11 cellular contexts compared by ENCODE assay signal in genomic region chr11:76668362-76669155, GRCh38. TPM values are rescaled to one million over a fixed set of nuclear protein-coding genes. Genes with fewer than 3 reads are reported as not detected.
A peak's percentile ranks its signal among the peaks of the same experiment; 100 is the strongest.
DNase-seq lines count a peak whose midpoint lies in the region; ATAC-seq, FAIRE-seq and TF ChIP-seq lines count a peak whose summit lies in the region.
"Had no signal": no experiment of that assay in that cellular context is flagged by ENCODE, and none has a peak within 500 bp of the region (broad histone marks: within the 10 kb centered on the region; RNA-seq: fewer than 3 reads in every experiment).

No MANE protein-coding gene starts in this region.

- H3K27ac ChIP-seq in liver (ENCODE audit: low read depth in 1 of 2, low read length in 2 of 2) (peak overlapping the region; percentile 68 to 80), HepG2 (ENCODE audit: extremely low read length, insufficient read depth, low read length) (no peak overlapping the region), WERI-Rb-1 (no peak overlapping the region)
- H3K27ac ChIP-seq: SJCRH30 had no signal

- in situ Hi-C loops in HepG2 (cut with HindIII; ENCODE audit: extremely low pct_ligation_motif_present, low pct_unique_long_range_greater_than_20kb): no loop called here

- no peak overlapping the region for H3K4me2 ChIP-seq in HepG2 (ENCODE audit: low read depth, low read length)

- H3K4me1 ChIP-seq in liver (ENCODE audit: control insufficient read depth in 4 of 4, insufficient read depth in 4 of 4, low read length in 3 of 4) (peaks cover 0 to 8% (median 6%) of the 10 kb centered on the region in 4 donors), HepG2 (ENCODE audit: insufficient read depth, low read length) (peaks cover 14% of the 10 kb centered on the region)

- TF ChIP-seq EP300 in HepG2 (IDR thresholded peaks at IDR 0.05; ENCODE audit: low read depth in 2 of 2, low read length in 2 of 2): no peak
- no peak for TF ChIP-seq EP300 in HepG2 (CRISPR knock-in tag; IDR thresholded peaks at IDR 0.05; ENCODE audit: borderline replicate concordance)

- CTCF ChIA-PET in HepG2 (lab: Yijun Ruan, JAX; ENCODE audit: low intra/inter-chr PET ratio, low total read pairs): no interaction called here

- H3K9me3 ChIP-seq in liver (ENCODE audit: control insufficient read depth in 4 of 4, low read length in 3 of 4) (no peaks in the 10 kb centered on the region), HepG2 (ENCODE audit: low read length) (no peaks in the 10 kb centered on the region), WERI-Rb-1 (ENCODE audit: severe bottlenecking) (no peaks in the 10 kb centered on the region)
- H3K9me3 ChIP-seq: SJCRH30 had no signal

- peaks cover 50% of the 10 kb centered on the region for H3K4me1 Mint-ChIP-seq in osteocyte (ENCODE audit: unreplicated experiment)

- TF ChIP-seq RAD21 in liver (IDR thresholded peaks at IDR 0.05): no peak
- no peak for TF ChIP-seq RAD21 in HepG2 (CRISPR knock-in tag; IDR thresholded peaks at IDR 0.05)

- ATAC-seq in HepG2 (no peak), HG02763 (IDR thresholded peaks at IDR 0.05; ENCODE audit: unreplicated experiment) (no peak), GM21576 (IDR thresholded peaks at IDR 0.05; ENCODE audit: unreplicated experiment) (no peak)
- ATAC-seq: CD8-positive, alpha-beta T cell had no signal

- DNase-seq in HepG2 (ENCODE audit: low spot score) (no peak), fibroblast of the aortic adventitia (ENCODE audit: low read depth) (no peak), osteocyte (ENCODE audit: extremely low spot score, unreplicated experiment) (no peak), cerebellar cortex (ENCODE audit: low spot score) (no peak), WERI-Rb-1 (no peak)
- DNase-seq: CD8-positive, alpha-beta T cell; NCI-H2107; SJCRH30 had no signal

- TF ChIP-seq CTCF in liver (IDR thresholded peaks at IDR 0.05; ENCODE audit: low read depth, low read length, missing input control): no peak
- no peak for TF ChIP-seq CTCF in HepG2 (CRISPR knock-in tag; IDR thresholded peaks at IDR 0.05)
- no peak for TF ChIP-seq CTCF in fibroblast of the aortic adventitia (IDR thresholded peaks at IDR 0.05; ENCODE audit: insufficient read depth, low read length)
- no peak for TF ChIP-seq CTCF in osteocyte (IDR thresholded peaks at IDR 0.05)
- TF ChIP-seq CTCF in WERI-Rb-1 (IDR thresholded peaks at IDR 0.05; ENCODE audit: low read depth, low read length): no peak

- H3K4me3 ChIP-seq in liver (ENCODE audit: low read depth in 1 of 3, low read length in 3 of 3) (peak overlapping the region in 2 of 3 donors; percentile 3 to 45), HepG2 (replicated peaks in 1 of 3; ENCODE audit: insufficient read depth in 1 of 3, low read depth in 2 of 3, low read length in 3 of 3) (no peak overlapping the region), fibroblast of the aortic adventitia (ENCODE audit: low read depth, low read length) (peak overlapping the region; percentile 70), WERI-Rb-1 (ENCODE audit: low read depth, low read length) (no peak overlapping the region)
- H3K4me3 ChIP-seq: SJCRH30 had no signal

- no peaks in the 10 kb centered on the region for H4K20me1 ChIP-seq in HepG2 (ENCODE audit: insufficient read depth, low read length)

- no peaks in the 10 kb centered on the region for H3K9me3 Mint-ChIP-seq in osteocyte (ENCODE audit: unreplicated experiment)
- H3K9me3 Mint-ChIP-seq: CD8-positive, alpha-beta T cell had no signal

- POLR2A ChIA-PET in HepG2 (lab: Yijun Ruan, JAX): no interaction called here

- no peaks in the 10 kb centered on the region for H3K79me2 ChIP-seq in HepG2 (ENCODE audit: insufficient read depth, low read length)

- H3K9ac ChIP-seq in liver (ENCODE audit: low read depth in 1 of 2, low read length in 2 of 2) (no peak overlapping the region), HepG2 (ENCODE audit: insufficient read depth, low read depth, low read length) (no peak overlapping the region)

- H2AFZ ChIP-seq in HepG2 (ENCODE audit: low read length): no peak overlapping the region

- no TSS peak for BruUV-seq in HepG2 (replicated peaks; lab: Mats Ljungman, UMichigan)

- WGBS in liver: 74% methylated on average over 3 of the region's 3 CpGs
- 30% methylated on average over 2 of the region's 3 CpGs for WGBS in HepG2 (ENCODE audit: low lambda C conversion rate)

- peak overlapping the region; percentile 74 for H3K4me3 Mint-ChIP-seq in osteocyte (ENCODE audit: unreplicated experiment)
- H3K4me3 Mint-ChIP-seq: CD8-positive, alpha-beta T cell had no signal

- H3K27me3 Mint-ChIP-seq in osteocyte (ENCODE audit: unreplicated experiment): no peaks in the 10 kb centered on the region

- no peak for FAIRE-seq in HepG2 (lab: Jason Lieb, UNC)

- H3K36me3 ChIP-seq in liver (ENCODE audit: control insufficient read depth in 4 of 4, insufficient read depth in 3 of 4, low read depth in 1 of 4, low read length in 3 of 4) (no peaks in the 10 kb centered on the region), HepG2 (replicated peaks in 1 of 2; ENCODE audit: control insufficient read depth in 1 of 2, insufficient read depth in 2 of 2, low read length in 2 of 2) (no peaks in the 10 kb centered on the region), WERI-Rb-1 (no peaks in the 10 kb centered on the region)
- H3K36me3 ChIP-seq: SJCRH30 had no signal

- intact Hi-C loops in HepG2 (cut with micrococcal nuclease; ENCODE audit: unreplicated experiment): no loop called here

- no peak for TF ChIP-seq POLR2A in HepG2 (IDR thresholded peaks at IDR 0.05; ENCODE audit: insufficient read depth in 1 of 2, low read depth in 2 of 2, low read length in 2 of 2)

- peaks cover 5% of the 10 kb centered on the region for H3K36me3 Mint-ChIP-seq in osteocyte (ENCODE audit: unreplicated experiment)
- H3K36me3 Mint-ChIP-seq: CD8-positive, alpha-beta T cell had no signal

- H3K27me3 ChIP-seq in liver (ENCODE audit: control insufficient read depth in 4 of 4, insufficient read depth in 4 of 4, low read length in 3 of 4) (peaks cover 0 to 4% (median 1%) of the 10 kb centered on the region in 4 donors), HepG2 (ENCODE audit: control insufficient read depth in 1 of 2, insufficient read depth in 2 of 2, low read length in 2 of 2) (peaks cover 2 to 53% of the 10 kb centered on the region in 2 experiments; a peak in 4 of 5 replicates), WERI-Rb-1 (ENCODE audit: insufficient read depth, low read depth, severe bottlenecking) (no peaks in the 10 kb centered on the region)
- H3K27me3 ChIP-seq: SJCRH30 had no signal

- H3K27ac Mint-ChIP-seq in osteocyte (ENCODE audit: unreplicated experiment): peak overlapping the region; percentile 16
- H3K27ac Mint-ChIP-seq: CD8-positive, alpha-beta T cell had no signal

TF ChIP-seq in HepG2, 621 proteins besides CTCF, POLR2A, EP300 and RAD21 (continues in another document):
- TF ChIP-seq RNF2 (conservative IDR thresholded peaks at IDR 0.05; ENCODE audit: low read depth): no peak
- no peak for TF ChIP-seq ZNF891 (CRISPR knock-in tag; IDR thresholded peaks at IDR 0.05)
- no peak for TF ChIP-seq ZNF124 (CRISPR knock-in tag; IDR thresholded peaks at IDR 0.05)
- no peak for TF ChIP-seq REL (CRISPR knock-in tag; conservative IDR thresholded peaks at IDR 0.05)
- no peak for TF ChIP-seq NCOA1 (CRISPR knock-in tag; IDR thresholded peaks at IDR 0.05)
- TF ChIP-seq SRF (IDR thresholded peaks at IDR 0.05; ENCODE audit: low read depth, low read length): no peak
- TF ChIP-seq MIXL1 (CRISPR knock-in tag; IDR thresholded peaks at IDR 0.05): no peak
- no peak for TF ChIP-seq TERF1 (CRISPR knock-in tag; IDR thresholded peaks at IDR 0.05)
- no peak for TF ChIP-seq GATAD2A (CRISPR knock-in tag; IDR thresholded peaks at IDR 0.05)
- no peak for TF ChIP-seq RFX5 (IDR thresholded peaks at IDR 0.05; ENCODE audit: low read depth, low read length)
- no peak for TF ChIP-seq NR2F2 (IDR thresholded peaks at IDR 0.05; ENCODE audit: borderline replicate concordance, low read depth)
- no peak for TF ChIP-seq KLF12 (CRISPR knock-in tag; IDR thresholded peaks at IDR 0.05; ENCODE audit: borderline replicate concordance)
- no peak for TF ChIP-seq ZNF547 (CRISPR knock-in tag; IDR thresholded peaks at IDR 0.05)

RNA-seq across cellular contexts. Expression of gene LRRC32, which starts 2.0 kb away (rescaled TPM):
- 1 to 10 TPM; 5.4 to 7.4 TPM for total RNA-seq in liver
- 10 to 100 TPM; 11.2 to 15.4 TPM for polyA plus RNA-seq in liver
- not detected in 2 replicates for total RNA-seq in HepG2 (2016; rRNA removed; fragmentation: Illumina TruSeq; extraction: Trizol)
- total RNA-seq in HepG2 (2016; cell fraction: cytosol; rRNA removed; fragmentation: Illumina TruSeq; extraction: Trizol; ENCODE audit: low read depth): not detected in 2 replicates
- not detected in 2 replicates for total RNA-seq in HepG2 (2016; cell fraction: insoluble cytoplasmic fraction; rRNA removed; fragmentation: Illumina TruSeq; extraction: Trizol)
- not detected in 2 replicates for total RNA-seq in HepG2 (2016; cell fraction: membrane; rRNA removed; fragmentation: Illumina TruSeq; extraction: Trizol)
- not detected in 2 replicates for total RNA-seq in HepG2 (2016; cell fraction: nucleus; rRNA removed; fragmentation: Illumina TruSeq; extraction: Trizol)
- polyA plus RNA-seq in HepG2 (2011; rRNA removed): 0.07 and 0.12 TPM in 2 replicates
- polyA plus RNA-seq in HepG2 (2011; cell fraction: cytosol; rRNA removed): not detected in 2 replicates
- 0.03 TPM in 1 of 2 replicates, not detected in the other for polyA plus RNA-seq in HepG2 (2011; cell fraction: nucleus; rRNA removed)
- 0.07 TPM in 1 of 2 replicates, not detected in the other for polyA plus RNA-seq in HepG2 (2012)
- not detected in 2 replicates for polyA plus RNA-seq in HepG2 (2016; cell fraction: cytosol; fragmentation: Illumina TruSeq; extraction: Trizol; ENCODE audit: low read depth)
- polyA plus RNA-seq in HepG2 (2016; cell fraction: insoluble cytoplasmic fraction; fragmentation: Illumina TruSeq; extraction: Trizol; ENCODE audit: low read depth): not detected in 2 replicates
- not detected in 2 replicates for polyA plus RNA-seq in HepG2 (2016; cell fraction: membrane; fragmentation: Illumina TruSeq; extraction: Trizol; ENCODE audit: low read depth)
- not detected in 2 replicates for polyA plus RNA-seq in HepG2 (2016; cell fraction: nucleus; fragmentation: Illumina TruSeq; extraction: Trizol; ENCODE audit: insufficient read depth, low read depth)
- 1.6 TPM in 1 of 2 replicates, not detected in the other for polyA minus RNA-seq in HepG2 (2011; rRNA and poly(A)+ RNA removed; ENCODE audit: low replicate concordance)
- polyA minus RNA-seq in HepG2 (2011; cell fraction: cytosol; rRNA and poly(A)+ RNA removed): not detected in 2 replicates
- not detected in 2 replicates for polyA minus RNA-seq in HepG2 (2011; cell fraction: nucleus; rRNA and poly(A)+ RNA removed)
- 23.1 and 30.0 TPM in 2 replicates for total RNA-seq in fibroblast of the aortic adventitia (ENCODE audit: low replicate concordance)
- total RNA-seq in osteocyte: 35.6 and 39.6 TPM in 2 replicates

Comparison
In these comparisons a context has a peak if more than half of its experiments do, and no peak if none do; other contexts are left out.
1. H3K27ac ChIP-seq: peak in liver (2 of 2); none in HepG2 (single experiment) and WERI-Rb-1 (single experiment).
2. H3K4me3 ChIP-seq: peak in liver (2 of 3) and fibroblast of the aortic adventitia (single experiment); none in HepG2 (0 of 3) and WERI-Rb-1 (single experiment).